In the genomic region with DNA sequence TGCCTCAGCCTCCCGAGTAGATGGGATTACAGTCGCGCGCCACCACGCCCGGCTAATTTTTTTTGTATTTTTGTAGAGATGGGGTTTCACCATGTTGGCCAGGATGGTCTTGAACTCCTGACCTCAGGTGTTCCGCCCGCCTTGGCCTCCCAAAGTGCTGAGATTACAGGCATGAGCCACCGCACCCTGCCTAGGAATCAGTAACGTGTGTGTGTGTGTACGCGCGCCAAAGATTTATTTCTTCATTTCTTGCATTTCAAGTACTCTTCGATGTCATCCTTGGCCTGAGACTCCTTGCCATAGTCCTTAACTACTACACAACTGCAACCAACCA, we compare ENCODE assay signal across 6 cellular contexts. TPM values are rescaled to one million over a fixed set of nuclear protein-coding genes. Genes with fewer than 3 reads are reported as not detected.
DNase-seq lines count a peak whose midpoint lies in the region; ATAC-seq and TF ChIP-seq lines count a peak whose summit lies in the region.
"Not testable (repeated sequence)": the region's sequence is repeated elsewhere in the genome, so short reads cannot be mapped to it uniquely, and the experiment has no call there.

No MANE protein-coding gene starts in this region.

- not testable (repeated sequence) for H3K36me3 Mint-ChIP-seq in glutamatergic neuron (ENCODE audit: unreplicated experiment); naive thymus-derived CD8-positive, alpha-beta T cell

- in situ Hi-C loops in astrocyte of the cerebellum (cut with HindIII; ENCODE audit: low sequenced_read_pairs) = not testable (repeated sequence)

- not testable (repeated sequence) for H3K27me3 ChIP-seq in DOHH2 (ENCODE audit: control insufficient read depth, low read length); RWPE2 (ENCODE audit: insufficient read depth, poor library complexity, severe bottlenecking)

- ATAC-seq in RWPE2 (ENCODE audit: low read depth); naive thymus-derived CD8-positive, alpha-beta T cell: not testable (repeated sequence)

- H3K27ac ChIP-seq in DOHH2 (ENCODE audit: low read depth, low read length) = peak overlapping the region; percentile 49
- H3K27ac ChIP-seq in RWPE2 (ENCODE audit: poor library complexity, severe bottlenecking) = peak overlapping the region; percentile 25
- peak overlapping the region; percentile 10 for H3K27ac ChIP-seq in temporal lobe (ENCODE audit: low read depth, low read length)

- DNase-seq in RWPE2 (ENCODE audit: low spot score); astrocyte of the cerebellum (ENCODE audit: low read depth); glutamatergic neuron; naive thymus-derived CD8-positive, alpha-beta T cell: not testable (repeated sequence)

- H4K20me1 ChIP-seq in DOHH2 (ENCODE audit: control insufficient read depth, insufficient read depth, low read depth, low read length) = not testable (repeated sequence)

- H3K36me3 ChIP-seq in DOHH2 (ENCODE audit: control insufficient read depth, low read length) (peaks cover 28% of the 10 kb centered on the region), RWPE2 (ENCODE audit: low read depth) (peaks cover 13% of the 10 kb centered on the region)

- not testable (repeated sequence) for H3K9me3 Mint-ChIP-seq in glutamatergic neuron (ENCODE audit: unreplicated experiment); naive thymus-derived CD8-positive, alpha-beta T cell

- H3F3A ChIP-seq in DOHH2 (ENCODE audit: control insufficient read depth, insufficient read depth) = not testable (repeated sequence)

- H3K9me3 ChIP-seq in DOHH2 (ENCODE audit: control insufficient read depth, insufficient read depth, low read length); RWPE2 (ENCODE audit: severe bottlenecking): not testable (repeated sequence)

- peaks cover 57% of the 10 kb centered on the region for H3K79me2 ChIP-seq in DOHH2 (ENCODE audit: control insufficient read depth, low read length)

- peaks cover 10% of the 10 kb centered on the region for H3K4me1 Mint-ChIP-seq in glutamatergic neuron (ENCODE audit: low read depth, unreplicated experiment)
- H3K4me1 Mint-ChIP-seq in naive thymus-derived CD8-positive, alpha-beta T cell = peaks cover 23 to 62% (median 45%) of the 10 kb centered on the region in 4 donors

- not testable (repeated sequence) for TF ChIP-seq CTCF in DOHH2 (IDR thresholded peaks at IDR 0.05; ENCODE audit: low read depth, low read length, poor library complexity, severe bottlenecking); RWPE2 (IDR thresholded peaks at IDR 0.05; ENCODE audit: poor library complexity, severe bottlenecking); astrocyte of the cerebellum (IDR thresholded peaks at IDR 0.05; ENCODE audit: low read depth, low read length, missing control alignments); glutamatergic neuron (IDR thresholded peaks at IDR 0.05; ENCODE audit: partially characterized antibody, unreplicated experiment)

- H3K9me2 ChIP-seq in DOHH2 (replicated peaks; ENCODE audit: control insufficient read depth, low read length) = not testable (repeated sequence)

- peak overlapping the region; percentile 86 for H3K4me2 ChIP-seq in DOHH2 (ENCODE audit: low read length)

- POLR2A ChIA-PET in naive thymus-derived CD8-positive, alpha-beta T cell (lab: Charles Lee) = interaction anchor here (0.7 to 1.7 kb wide), 6 partner anchors 8 to 195 kb away, joined by 3 to 5 read pairs (median 4); partner anchors contain the start of gene C17orf107

- H3K27me3 Mint-ChIP-seq in glutamatergic neuron (ENCODE audit: unreplicated experiment); naive thymus-derived CD8-positive, alpha-beta T cell: not testable (repeated sequence)

- peak overlapping the region; percentile 94 for H3K4me3 ChIP-seq in DOHH2 (ENCODE audit: low read length)
- H3K4me3 ChIP-seq in RWPE2 (ENCODE audit: severe bottlenecking) = peak overlapping the region; percentile 96
- H3K4me3 ChIP-seq in astrocyte of the cerebellum (ENCODE audit: low read depth, low read length) = peak overlapping the region; percentile 98

- peaks cover 28% of the 10 kb centered on the region for H3K4me1 ChIP-seq in DOHH2 (ENCODE audit: control insufficient read depth, low read length)
- H3K4me1 ChIP-seq in RWPE2 (ENCODE audit: insufficient read depth, poor library complexity, severe bottlenecking) = not testable (repeated sequence)

- peak overlapping the region; percentile 91 for H3K4me3 Mint-ChIP-seq in glutamatergic neuron (ENCODE audit: unreplicated experiment)
- peak overlapping the region; percentile 61 to 93 (median 88) for H3K4me3 Mint-ChIP-seq in naive thymus-derived CD8-positive, alpha-beta T cell

- H3K27ac Mint-ChIP-seq in glutamatergic neuron (ENCODE audit: unreplicated experiment) = peak overlapping the region; percentile 64
- H3K27ac Mint-ChIP-seq in naive thymus-derived CD8-positive, alpha-beta T cell = peak overlapping the region; percentile 73 to 98 (median 94)

RNA-seq across cellular contexts. Expression of gene PELP1, which starts 0.6 kb away (rescaled TPM):
- total RNA-seq in glutamatergic neuron (ENCODE audit: unreplicated experiment) (63.7 TPM), temporal lobe (35.9 TPM)
- 10 to 100 TPM; 70.6 to 71.3 TPM for total RNA-seq in naive thymus-derived CD8-positive, alpha-beta T cell
- 10 to 100 TPM in 2 of 3 donors, 1 to 10 TPM in 1; 8.9 to 13.3 (median 12.1) TPM for polyA plus RNA-seq in naive thymus-derived CD8-positive, alpha-beta T cell

RNA-seq across cellular contexts. Expression of gene ARRB2, which starts 5.9 kb away (rescaled TPM):
- total RNA-seq in glutamatergic neuron (ENCODE audit: unreplicated experiment) (106 TPM), temporal lobe (13.3 TPM)
- 100 to 1,000 TPM; 402 to 413 TPM for total RNA-seq in naive thymus-derived CD8-positive, alpha-beta T cell
- polyA plus RNA-seq in naive thymus-derived CD8-positive, alpha-beta T cell = 10 to 100 TPM; 47.0 to 60.5 (median 49.4) TPM

RNA-seq across cellular contexts. Expression of gene MED11, which starts 26.7 kb away (rescaled TPM):
- total RNA-seq in glutamatergic neuron (ENCODE audit: unreplicated experiment) (12.5 TPM), temporal lobe (3.9 TPM)
- 10 to 100 TPM; 31.1 to 32.7 TPM for total RNA-seq in naive thymus-derived CD8-positive, alpha-beta T cell
- 10 to 100 TPM; 37.2 to 81.1 (median 38.9) TPM for polyA plus RNA-seq in naive thymus-derived CD8-positive, alpha-beta T cell

RNA-seq across cellular contexts. Expression of gene ZMYND15, which starts 35.1 kb away (rescaled TPM):
- total RNA-seq in glutamatergic neuron (ENCODE audit: unreplicated experiment) (not detected), temporal lobe (not detected)
- total RNA-seq in naive thymus-derived CD8-positive, alpha-beta T cell = under 1 TPM; 0.38 to 0.47 TPM
- under 1 TPM in 1 of 3 donors, not detected in 2; 0.10 TPM for polyA plus RNA-seq in naive thymus-derived CD8-positive, alpha-beta T cell

RNA-seq across cellular contexts. Expression of gene CXCL16, which starts 35.2 kb away (rescaled TPM):
- total RNA-seq in glutamatergic neuron (ENCODE audit: unreplicated experiment) (not detected), temporal lobe (0.49 TPM)
- total RNA-seq in naive thymus-derived CD8-positive, alpha-beta T cell = 1 to 10 TPM; 5.5 to 5.6 TPM
- 1 to 10 TPM; 2.2 to 5.9 (median 2.5) TPM for polyA plus RNA-seq in naive thymus-derived CD8-positive, alpha-beta T cell
